In genomic region chr16:50602531-50603205, GRCh38 we compare ENCODE assay signal across 9 cellular contexts. TPM values are rescaled to one million over a fixed set of nuclear protein-coding genes. Genes with fewer than 3 reads are reported as not detected.
DNase-seq lines count a peak whose midpoint lies in the region; ATAC-seq and TF ChIP-seq lines count a peak whose summit lies in the region.
"Had no signal": no experiment of that assay in that cellular context is flagged by ENCODE, and none has a peak within 500 bp of the region (broad histone marks: within the 10 kb centered on the region; RNA-seq: fewer than 3 reads in every experiment).

No MANE protein-coding gene starts in this region.

- no peaks in the 10 kb centered on the region for H3K27me3 ChIP-seq in HCT116 (ENCODE audit: insufficient read depth, low read length)

- RAD21 ChIA-PET in HCT116 (lab: Charles Lee; ENCODE audit: low non-redundant PET in 1 of 2, low total read pairs in 2 of 2, uncharacterized antibody in 2 of 2, unreplicated experiment in 2 of 2) = no interaction called here

- CTCF ChIA-PET in HCT116 (lab: Charles Lee) = no interaction called here

- intact Hi-C loops in HCT116 (cut with micrococcal nuclease) = no loop called here

- H3K27ac ChIP-seq in HCT116 (ENCODE audit: low read depth, low read length) = no peak overlapping the region

- TF ChIP-seq CTCF in HCT116 (IDR thresholded peaks at IDR 0.05 in 2 of 3, conservative IDR thresholded peaks at IDR 0.05 in 1 of 3; ENCODE audit: borderline replicate concordance in 1 of 3, insufficient read depth in 1 of 3, low read depth in 2 of 3, low read length in 2 of 3) (no peak), epithelial cell of esophagus (IDR thresholded peaks at IDR 0.05; ENCODE audit: insufficient read depth, low read depth, low read length, missing control alignments) (no peak)

- H3K4me3 ChIP-seq in HCT116 (replicated peaks in 1 of 2; ENCODE audit: low read depth in 1 of 2, low read length in 2 of 2) (no peak overlapping the region), epithelial cell of esophagus (ENCODE audit: low read length) (no peak overlapping the region)

- POLR2A ChIA-PET in HCT116 (lab: Charles Lee) = no interaction called here

- H3K4me2 ChIP-seq in HCT116 (ENCODE audit: low read length) = no peak overlapping the region; the same call in 1 of the 2 replicates

- H4K20me1 ChIP-seq in HCT116 (ENCODE audit: insufficient read depth) = no peaks in the 10 kb centered on the region

- H3K36me3 ChIP-seq in HCT116 (ENCODE audit: control insufficient read depth in 1 of 2, insufficient read depth in 2 of 2, low read length in 2 of 2) = no peaks in the 10 kb centered on the region

- TF ChIP-seq RAD21 in HCT116 (IDR thresholded peaks at IDR 0.05; ENCODE audit: low read depth) = no peak

- H3K9ac ChIP-seq in HCT116 (ENCODE audit: low read length) = no peak overlapping the region

- peaks cover 20 to 23% of the 10 kb centered on the region in 2 experiments for H3K4me1 ChIP-seq in HCT116 (ENCODE audit: control insufficient read depth in 1 of 2, insufficient read depth in 2 of 2, low read length in 2 of 2)

- peak; percentile 48; the same call in 1 of the 2 replicates for ATAC-seq in HCT116
- no peak for ATAC-seq in GM18907 (IDR thresholded peaks at IDR 0.05; ENCODE audit: unreplicated experiment)
- no peak for ATAC-seq in HG03097 (IDR thresholded peaks at IDR 0.05; ENCODE audit: low FRiP score, unreplicated experiment)

- no TSS peak for BruUV-seq in HCT116 (replicated peaks; lab: Mats Ljungman, UMichigan)

- H3K9me2 ChIP-seq in HCT116 (ENCODE audit: insufficient read depth) = no peaks in the 10 kb centered on the region

- H3K79me2 ChIP-seq in HCT116 (ENCODE audit: insufficient read depth, low read length) = no peaks in the 10 kb centered on the region

- no peaks in the 10 kb centered on the region for H3K9me3 ChIP-seq in HCT116 (ENCODE audit: control insufficient read depth in 1 of 2, insufficient read depth in 1 of 2, low read depth in 1 of 2, low read length in 2 of 2)

- H2AFZ ChIP-seq in HCT116 (ENCODE audit: low read depth, low read length, poor library complexity, severe bottlenecking) = no peak overlapping the region

- no peak for TF ChIP-seq POLR2A in HCT116 (IDR thresholded peaks at IDR 0.05; ENCODE audit: borderline replicate concordance, extremely low read depth, insufficient read depth, insufficient read length)

- no peak for DNase-seq in HCT116 (ENCODE audit: low read depth, low spot score)
- peak; percentile 50 for DNase-seq in activated CD4-positive, alpha-beta T cell treated with anti-CD3 and anti-CD28 coated beads, Interleukin-2, amount 50 U/mL, for 1 hour
- peak; percentile 67 for DNase-seq in epithelial cell of esophagus (ENCODE audit: low read depth)
- peak; percentile 17 to 26 for DNase-seq in stimulated activated CD4-positive, alpha-beta T cell treated with anti-CD3 and anti-CD28 coated beads, Interleukin-2, amount 100 ng/mL, for 24 hours
- no peak for DNase-seq in NCI-H510A (lab: John Stamatoyannopoulos, UW)
- no peak for DNase-seq in SKM-1 treated with dmso at 0.1 percent for 144 hours (lab: John Stamatoyannopoulos, UW; ENCODE audit: unreplicated experiment)
- DNase-seq: KBM-7 had no signal

TF ChIP-seq in HCT116, 20 proteins besides CTCF, POLR2A, EP300 and RAD21:
- no peak for TF ChIP-seq ELF1 (IDR thresholded peaks at IDR 0.05; ENCODE audit: borderline replicate concordance, low read depth)
- TF ChIP-seq MAX (IDR thresholded peaks at IDR 0.05) = no peak
- no peak for TF ChIP-seq FOSL1 (IDR thresholded peaks at IDR 0.05; ENCODE audit: low read depth)
- no peak for TF ChIP-seq YY1 (IDR thresholded peaks at IDR 0.05; ENCODE audit: extremely low read depth, insufficient replicate concordance, low read depth, low read length)
- TF ChIP-seq ZFX (IDR thresholded peaks at IDR 0.05) = no peak

RNA-seq across cellular contexts. Expression of gene NKD1, which starts 54.5 kb away (rescaled TPM):
- 11.4 TPM for total RNA-seq in HCT116 (2021; ENCODE audit: unreplicated experiment)
- 1.5 and 2.8 TPM in 2 replicates for polyA plus RNA-seq in HCT116 (2012)

Comparison
In these comparisons a context has a peak if more than half of its experiments do, and no peak if none do; other contexts are left out.
1. DNase-seq: peak in activated CD4-positive, alpha-beta T cell treated with anti-CD3 and anti-CD28 coated beads, Interleukin-2, amount 50 U/mL, for 1 hour (single experiment), epithelial cell of esophagus (single experiment) and stimulated activated CD4-positive, alpha-beta T cell treated with anti-CD3 and anti-CD28 coated beads, Interleukin-2, amount 100 ng/mL, for 24 hours (2 of 2); none in HCT116 (single experiment), NCI-H510A (single experiment) and SKM-1 treated with dmso at 0.1 percent for 144 hours (single experiment).